ENCODE assay signal across 1 cellular context in genomic region chr6:44222987-44223470, GRCh38.
TF ChIP-seq lines count a peak whose summit lies in the region.

No MANE protein-coding gene starts in this region.

TF ChIP-seq in endothelial cell of umbilical vein, 7 proteins besides CTCF, POLR2A, EP300 and RAD21:
- TF ChIP-seq JUN (IDR thresholded peaks at IDR 0.05; ENCODE audit: borderline replicate concordance, insufficient read depth, insufficient read length, low read depth) (no peak), FOS (IDR thresholded peaks at IDR 0.05; ENCODE audit: borderline replicate concordance, insufficient read depth, low read length) (no peak), GATA2 (IDR thresholded peaks at IDR 0.05; ENCODE audit: insufficient read depth, insufficient read length, low read depth, low read length) (no peak), POLR2AphosphoS5 (IDR thresholded peaks at IDR 0.05; ENCODE audit: insufficient read depth, low read depth, low read length) (no peak), MYC (IDR thresholded peaks at IDR 0.05; ENCODE audit: low read depth, low read length) (no peak), MAX (IDR thresholded peaks at IDR 0.05; ENCODE audit: insufficient read depth, insufficient read length) (no peak), EZH2 (IDR thresholded peaks at IDR 0.05; ENCODE audit: borderline replicate concordance, low read depth, low read length, severe bottlenecking) (no peak)
